1 cellular context compared by ENCODE assay signal in the genomic region with DNA sequence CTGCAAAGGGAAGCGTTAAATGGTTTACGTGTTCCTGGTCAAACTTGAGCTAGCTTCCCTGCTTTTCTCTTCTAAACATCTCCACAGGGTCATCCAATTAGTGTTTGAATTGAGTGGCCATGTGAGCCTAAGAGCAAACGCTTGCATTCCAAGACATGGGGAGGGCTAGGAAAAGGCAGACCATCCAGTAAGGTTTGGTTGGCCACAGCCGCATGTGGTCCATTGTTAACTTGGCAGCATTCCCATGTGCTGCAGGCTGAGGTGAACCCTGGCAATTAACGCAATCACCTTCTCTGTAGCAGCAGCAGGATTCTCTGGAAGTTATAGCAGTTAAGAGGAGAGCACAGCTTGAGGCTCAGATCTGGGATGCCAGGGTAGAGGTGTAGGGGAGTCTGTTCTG.
TF ChIP-seq lines count a peak whose summit lies in the region.

No MANE protein-coding gene starts in this region.

TF ChIP-seq in GM23338, 12 proteins besides CTCF, POLR2A, EP300 and RAD21:
- TF ChIP-seq, protein P1, sequence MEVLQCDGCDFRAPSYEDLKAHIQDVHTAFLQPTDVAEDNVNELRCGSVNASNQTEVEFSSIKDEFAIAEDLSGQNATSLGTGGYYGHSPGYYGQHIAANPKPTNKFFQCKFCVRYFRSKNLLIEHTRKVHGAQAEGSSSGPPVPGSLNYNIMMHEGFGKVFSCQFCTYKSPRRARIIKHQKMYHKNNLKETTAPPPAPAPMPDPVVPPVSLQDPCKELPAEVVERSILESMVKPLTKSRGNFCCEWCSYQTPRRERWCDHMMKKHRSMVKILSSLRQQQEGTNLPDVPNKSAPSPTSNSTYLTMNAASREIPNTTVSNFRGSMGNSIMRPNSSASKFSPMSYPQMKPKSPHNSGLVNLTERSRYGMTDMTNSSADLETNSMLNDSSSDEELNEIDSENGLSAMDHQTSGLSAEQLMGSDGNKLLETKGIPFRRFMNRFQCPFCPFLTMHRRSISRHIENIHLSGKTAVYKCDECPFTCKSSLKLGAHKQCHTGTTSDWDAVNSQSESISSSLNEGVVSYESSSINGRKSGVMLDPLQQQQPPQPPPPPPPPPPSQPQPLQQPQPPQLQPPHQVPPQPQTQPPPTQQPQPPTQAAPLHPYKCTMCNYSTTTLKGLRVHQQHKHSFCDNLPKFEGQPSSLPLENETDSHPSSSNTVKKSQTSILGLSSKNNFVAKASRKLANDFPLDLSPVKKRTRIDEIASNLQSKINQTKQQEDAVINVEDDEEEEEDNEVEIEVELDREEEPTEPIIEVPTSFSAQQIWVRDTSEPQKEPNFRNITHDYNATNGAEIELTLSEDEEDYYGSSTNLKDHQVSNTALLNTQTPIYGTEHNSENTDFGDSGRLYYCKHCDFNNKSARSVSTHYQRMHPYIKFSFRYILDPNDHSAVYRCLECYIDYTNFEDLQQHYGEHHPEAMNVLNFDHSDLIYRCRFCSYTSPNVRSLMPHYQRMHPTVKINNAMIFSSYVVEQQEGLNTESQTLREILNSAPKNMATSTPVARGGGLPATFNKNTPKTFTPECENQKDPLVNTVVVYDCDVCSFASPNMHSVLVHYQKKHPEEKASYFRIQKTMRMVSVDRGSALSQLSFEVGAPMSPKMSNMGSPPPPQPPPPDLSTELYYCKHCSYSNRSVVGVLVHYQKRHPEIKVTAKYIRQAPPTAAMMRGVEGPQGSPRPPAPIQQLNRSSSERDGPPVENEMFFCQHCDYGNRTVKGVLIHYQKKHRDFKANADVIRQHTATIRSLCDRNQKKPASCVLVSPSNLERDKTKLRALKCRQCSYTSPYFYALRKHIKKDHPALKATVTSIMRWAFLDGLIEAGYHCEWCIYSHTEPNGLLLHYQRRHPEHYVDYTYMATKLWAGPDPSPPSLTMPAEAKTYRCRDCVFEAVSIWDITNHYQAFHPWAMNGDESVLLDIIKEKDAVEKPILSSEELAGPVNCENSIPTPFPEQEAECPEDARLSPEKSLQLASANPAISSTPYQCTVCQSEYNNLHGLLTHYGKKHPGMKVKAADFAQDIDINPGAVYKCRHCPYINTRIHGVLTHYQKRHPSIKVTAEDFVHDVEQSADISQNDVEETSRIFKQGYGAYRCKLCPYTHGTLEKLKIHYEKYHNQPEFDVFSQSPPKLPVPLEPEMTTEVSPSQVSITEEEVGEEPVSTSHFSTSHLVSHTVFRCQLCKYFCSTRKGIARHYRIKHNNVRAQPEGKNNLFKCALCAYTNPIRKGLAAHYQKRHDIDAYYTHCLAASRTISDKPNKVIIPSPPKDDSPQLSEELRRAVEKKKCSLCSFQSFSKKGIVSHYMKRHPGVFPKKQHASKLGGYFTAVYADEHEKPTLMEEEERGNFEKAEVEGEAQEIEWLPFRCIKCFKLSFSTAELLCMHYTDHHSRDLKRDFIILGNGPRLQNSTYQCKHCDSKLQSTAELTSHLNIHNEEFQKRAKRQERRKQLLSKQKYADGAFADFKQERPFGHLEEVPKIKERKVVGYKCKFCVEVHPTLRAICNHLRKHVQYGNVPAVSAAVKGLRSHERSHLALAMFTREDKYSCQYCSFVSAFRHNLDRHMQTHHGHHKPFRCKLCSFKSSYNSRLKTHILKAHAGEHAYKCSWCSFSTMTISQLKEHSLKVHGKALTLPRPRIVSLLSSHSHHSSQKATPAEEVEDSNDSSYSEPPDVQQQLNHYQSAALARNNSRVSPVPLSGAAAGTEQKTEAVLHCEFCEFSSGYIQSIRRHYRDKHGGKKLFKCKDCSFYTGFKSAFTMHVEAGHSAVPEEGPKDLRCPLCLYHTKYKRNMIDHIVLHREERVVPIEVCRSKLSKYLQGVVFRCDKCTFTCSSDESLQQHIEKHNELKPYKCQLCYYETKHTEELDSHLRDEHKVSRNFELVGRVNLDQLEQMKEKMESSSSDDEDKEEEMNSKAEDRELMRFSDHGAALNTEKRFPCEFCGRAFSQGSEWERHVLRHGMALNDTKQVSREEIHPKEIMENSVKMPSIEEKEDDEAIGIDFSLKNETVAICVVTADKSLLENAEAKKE (CRISPR knock-in tag; IDR thresholded peaks at IDR 0.05), result peak; percentile 98
- TF ChIP-seq CREB1 (CRISPR knock-in tag; IDR thresholded peaks at IDR 0.05; ENCODE audit: low read depth) (peak; percentile 31; the same call in 1 of the 2 replicates), EZH2phosphoT487 (IDR thresholded peaks at IDR 0.05; ENCODE audit: unreplicated experiment) (no peak), ZNF114 (CRISPR knock-in tag; IDR thresholded peaks at IDR 0.05) (peak; percentile 88)
